In genomic region chr1:15020943-15021745, GRCh38 we compare ENCODE assay signal across 22 cellular contexts.
DNase-seq lines count a peak whose midpoint lies in the region; ATAC-seq, FAIRE-seq and TF ChIP-seq lines count a peak whose summit lies in the region.
"Had no signal": no experiment of that assay in that cellular context is flagged by ENCODE, and none has a peak within 500 bp of the region (broad histone marks: within the 10 kb centered on the region; RNA-seq: fewer than 3 reads in every experiment).

No MANE protein-coding gene starts in this region.

- peak overlapping the region; percentile 46 for H3K4me2 ChIP-seq in HepG2 (ENCODE audit: low read depth, low read length)

- H3K9me3 ChIP-seq in esophagus squamous epithelium (no peaks in the 10 kb centered on the region), HepG2 (ENCODE audit: low read length) (no peaks in the 10 kb centered on the region), subcutaneous abdominal adipose tissue (ENCODE audit: control insufficient read depth in 5 of 5, low read length in 5 of 5) (no peaks in the 10 kb centered on the region)
- H3K9me3 ChIP-seq: thoracic aorta had no signal

- TF ChIP-seq POLR2A in esophagus squamous epithelium (IDR thresholded peaks at IDR 0.05) (no peak), HepG2 (IDR thresholded peaks at IDR 0.05; ENCODE audit: insufficient read depth in 1 of 2, low read depth in 2 of 2, low read length in 2 of 2) (no peak)

- no TSS peak for BruUV-seq in HepG2 (replicated peaks; lab: Mats Ljungman, UMichigan)

- H3K9ac ChIP-seq in HepG2 (ENCODE audit: insufficient read depth, low read depth, low read length) (no peak overlapping the region), subcutaneous abdominal adipose tissue (ENCODE audit: low read length in 5 of 5) (no peak overlapping the region)

- H3K27ac ChIP-seq in esophagus squamous epithelium (peak overlapping the region; percentile 28 to 83 (median 60)), HepG2 (ENCODE audit: extremely low read length, insufficient read depth, low read length) (peak overlapping the region; percentile 24), subcutaneous abdominal adipose tissue (ENCODE audit: low read depth, low read length) (peak overlapping the region; percentile 23)
- H3K27ac ChIP-seq: thoracic aorta had no signal

- H2AFZ ChIP-seq in HepG2 (ENCODE audit: low read length), result no peak overlapping the region

- TF ChIP-seq CTCF in esophagus squamous epithelium (IDR thresholded peaks at IDR 0.05) (no peak), HepG2 (CRISPR knock-in tag; IDR thresholded peaks at IDR 0.05) (peak; percentile 77)

- H4K20me1 ChIP-seq in HepG2 (ENCODE audit: insufficient read depth, low read length), result no peaks in the 10 kb centered on the region

- intact Hi-C loops in esophagus squamous epithelium (cut with DNase I), result no loop called here
- intact Hi-C loops in HepG2 (cut with micrococcal nuclease; ENCODE audit: unreplicated experiment), result no loop called here

- H3K79me2 ChIP-seq in HepG2 (ENCODE audit: insufficient read depth, low read length), result no peaks in the 10 kb centered on the region

- ATAC-seq in HepG2 (peak; percentile 93), HG03108 (IDR thresholded peaks at IDR 0.05; ENCODE audit: unreplicated experiment) (no peak)
- ATAC-seq: CD8-positive, alpha-beta T cell; stimulated activated effector memory CD8-positive, alpha-beta T cell treated with anti-CD3 and anti-CD28 coated beads, Interleukin-12 subunit alpha, Interleukin-12 subunit beta, amount 100 ng/mL, for 72 hours had no signal

- in situ Hi-C loops in HepG2 (cut with HindIII; ENCODE audit: extremely low pct_ligation_motif_present, low pct_unique_long_range_greater_than_20kb), result no loop called here

- WGBS in esophagus squamous epithelium, 2 donors, result 55 to 65% methylated on average over 11 to 13 of the region's 18 CpGs
- WGBS in HepG2 (ENCODE audit: low lambda C conversion rate), result 28% methylated on average over 15 of the region's 18 CpGs

- no peak overlapping the region for H3K4me3 ChIP-seq in esophagus squamous epithelium
- no peak overlapping the region; a peak in 1 of 6 replicates for H3K4me3 ChIP-seq in HepG2 (replicated peaks in 1 of 3; ENCODE audit: insufficient read depth in 1 of 3, low read depth in 2 of 3, low read length in 3 of 3)
- H3K4me3 ChIP-seq in subcutaneous abdominal adipose tissue (ENCODE audit: low read depth in 1 of 5, low read length in 5 of 5), result no peak overlapping the region
- H3K4me3 ChIP-seq: thoracic aorta had no signal

- peak; percentile 30 for DNase-seq in NCI-H69 (lab: John Stamatoyannopoulos, UW)
- no peak for DNase-seq in esophagus squamous epithelium (lab: John Stamatoyannopoulos, UW)
- peak; percentile 83 for DNase-seq in HepG2 (ENCODE audit: low spot score)
- no peak for DNase-seq in SIG-M5 treated with dmso at 0.1 percent for 504 hours (lab: John Stamatoyannopoulos, UW; ENCODE audit: unreplicated experiment)
- no peak for DNase-seq in iPS-NIHi11 (ENCODE audit: low spot score)
- no peak for DNase-seq in stimulated activated CD4-positive, alpha-beta T cell treated with anti-CD3 and anti-CD28 coated beads, Interleukin-4, amount 100 ng/mL, for 24 hours
- DNase-seq: activated CD4-positive, alpha-beta T cell treated with anti-CD3 and anti-CD28 coated beads, Interleukin-2, amount 50 U/mL, for 4 hours; activated naive CD4-positive, alpha-beta T cell; activated T-cell treated with anti-CD3 and anti-CD28 coated beads for 4 hours; amniotic stem cell; caudate nucleus; CD8-positive, alpha-beta T cell; DMS53; effector CD8-positive, alpha-beta T cell; Karpas-422; NCI-H1092; NCI-H526; T-helper 1 cell had no signal

- FAIRE-seq in HepG2 (lab: Jason Lieb, UNC), result peak; percentile 67

- POLR2A ChIA-PET in HepG2 (lab: Yijun Ruan, JAX), result interaction anchor here (0.8 to 1.3 kb wide), 3 partner anchors 65 to 82 kb away, joined by 3 to 6 read pairs (median 3); no protein-coding TSS in a partner anchor

- H3K36me3 ChIP-seq in esophagus squamous epithelium, result no peaks in the 10 kb centered on the region
- H3K36me3 ChIP-seq in HepG2 (replicated peaks in 1 of 2; ENCODE audit: control insufficient read depth in 1 of 2, insufficient read depth in 2 of 2, low read length in 2 of 2), result peaks cover 2 to 9% of the 10 kb centered on the region in 2 experiments; a peak in 2 of 5 replicates
- no peaks in the 10 kb centered on the region for H3K36me3 ChIP-seq in subcutaneous abdominal adipose tissue (ENCODE audit: control insufficient read depth in 5 of 5, insufficient read depth in 5 of 5, low read length in 5 of 5)
- H3K36me3 ChIP-seq: thoracic aorta had no signal

- no peaks in the 10 kb centered on the region for H3K27me3 ChIP-seq in esophagus squamous epithelium
- no peaks in the 10 kb centered on the region for H3K27me3 ChIP-seq in HepG2 (ENCODE audit: control insufficient read depth in 1 of 2, insufficient read depth in 2 of 2, low read length in 2 of 2)
- no peaks in the 10 kb centered on the region for H3K27me3 ChIP-seq in subcutaneous abdominal adipose tissue (ENCODE audit: control insufficient read depth in 5 of 5, insufficient read depth in 4 of 5, low read length in 5 of 5)

- TF ChIP-seq EP300 in HepG2 (IDR thresholded peaks at IDR 0.05; ENCODE audit: low read depth in 2 of 2, low read length in 2 of 2), result peak in 1 of 2 experiments; percentile 74; a peak in 2 of 4 replicates
- no peak for TF ChIP-seq EP300 in HepG2 (CRISPR knock-in tag; IDR thresholded peaks at IDR 0.05; ENCODE audit: borderline replicate concordance)

- H3K4me1 ChIP-seq in esophagus squamous epithelium (peaks cover 0 to 60% (median 22%) of the 10 kb centered on the region in 3 donors), HepG2 (ENCODE audit: insufficient read depth, low read length) (peaks cover 77% of the 10 kb centered on the region), subcutaneous abdominal adipose tissue (ENCODE audit: control insufficient read depth in 5 of 5, insufficient read depth in 5 of 5, low read length in 5 of 5) (peaks cover 3 to 35% (median 5%) of the 10 kb centered on the region in 5 donors)

- peak; percentile 33; the same call in 1 of the 2 replicates for TF ChIP-seq RAD21 in HepG2 (CRISPR knock-in tag; IDR thresholded peaks at IDR 0.05)

- CTCF ChIA-PET in HepG2 (lab: Yijun Ruan, JAX; ENCODE audit: low intra/inter-chr PET ratio, low total read pairs), result no interaction called here

TF ChIP-seq in HepG2, 621 proteins besides CTCF, POLR2A, EP300 and RAD21 (continues in another document):
- peak; percentile 80; the same call in 1 of the 2 replicates for TF ChIP-seq ZNF788 (CRISPR knock-in tag; IDR thresholded peaks at IDR 0.05; ENCODE audit: borderline replicate concordance)
- TF ChIP-seq ELF3 (CRISPR knock-in tag; IDR thresholded peaks at IDR 0.05), result peak; percentile 88
- TF ChIP-seq ZBED4 (CRISPR knock-in tag; IDR thresholded peaks at IDR 0.05; ENCODE audit: borderline replicate concordance), result peak; percentile 63; the same call in 1 of the 2 replicates
- no peak for TF ChIP-seq GLI4 (CRISPR knock-in tag; IDR thresholded peaks at IDR 0.05; ENCODE audit: borderline replicate concordance)
- 0 out of 2 replicates have a peak, but pooled peaks have one; percentile 65 for TF ChIP-seq ERF (CRISPR knock-in tag; IDR thresholded peaks at IDR 0.05)
- TF ChIP-seq ZNF124 (CRISPR knock-in tag; IDR thresholded peaks at IDR 0.05), result no peak
- TF ChIP-seq ZNF724P (CRISPR knock-in tag; IDR thresholded peaks at IDR 0.05; ENCODE audit: borderline replicate concordance), result 0 out of 2 replicates have a peak, but pooled peaks have one; percentile 45
- 0 out of 2 replicates have a peak, but pooled peaks have one; percentile 32 for TF ChIP-seq MIXL1 (CRISPR knock-in tag; IDR thresholded peaks at IDR 0.05)
- TF ChIP-seq ZNF547 (CRISPR knock-in tag; IDR thresholded peaks at IDR 0.05), result no peak
- peak; percentile 57; the same call in 1 of the 2 replicates for TF ChIP-seq MAZ (IDR thresholded peaks at IDR 0.05; ENCODE audit: borderline replicate concordance, low read depth, low read length)
- peak; percentile 78 for TF ChIP-seq MAZ (CRISPR knock-in tag; IDR thresholded peaks at IDR 0.05; ENCODE audit: low read depth)
- TF ChIP-seq KAT8 (CRISPR knock-in tag; IDR thresholded peaks at IDR 0.05), result peak; percentile 63; the same call in 1 of the 2 replicates
- TF ChIP-seq ZBTB14 (CRISPR knock-in tag; IDR thresholded peaks at IDR 0.05), result no peak
- TF ChIP-seq ZNF772 (CRISPR knock-in tag; IDR thresholded peaks at IDR 0.05), result peak; percentile 77

Comparison
In these comparisons a context has a peak if more than half of its experiments do, and no peak if none do; other contexts are left out.
1. DNase-seq: peak in NCI-H69 (single experiment) and HepG2 (single experiment); none in esophagus squamous epithelium (single experiment), SIG-M5 treated with dmso at 0.1 percent for 504 hours (single experiment), iPS-NIHi11 (single experiment) and stimulated activated CD4-positive, alpha-beta T cell treated with anti-CD3 and anti-CD28 coated beads, Interleukin-4, amount 100 ng/mL, for 24 hours (single experiment).
2. Peak in every context shown above with its lines, with median percentiles within 50 percentile points of each other: H3K27ac ChIP-seq.